ENCODE assay signal across 19 cellular contexts in genomic region chr21:43950936-43951335, GRCh38.
"Had no signal": no experiment of that assay in that cellular context is flagged by ENCODE, and none has a peak within 500 bp of the region (broad histone marks: within the 10 kb centered on the region; RNA-seq: fewer than 3 reads in every experiment).

No MANE protein-coding gene starts in this region.

- H3K27ac ChIP-seq: SJSA1, SK-N-MC had no signal

- H3K4me3 ChIP-seq: MG63, SJSA1, SK-N-MC had no signal

- H3K27me3 ChIP-seq: MG63, SJSA1 had no signal

- DNase-seq: IMR-90, Karpas-422, KG1, MG63, NCI-H1092 treated with DMSO at 0.1 percent for 48 hours, NCI-H1436, NCI-H1694, NCI-H187 treated with DMSO at 0.1 percent for 48 hours, NCI-H2029 treated with DMSO at 0.1 percent for 48 hours, NCI-H2171 treated with DMSO at 0.1 percent for 48 hours, NCI-H2227 treated with DMSO at 0.1 percent for 48 hours, NCI-H524, NCI-H526 treated with DMSO at 0.1 percent for 48 hours, NCI-H774, Right ventricle myocardium superior, RPMI8226, SIG-M5 had no signal

- H3K9me3 ChIP-seq: MG63 had no signal
